ENCODE assay signal across 10 cellular contexts in genomic region chr7:41870017-41870416, GRCh38.
DNase-seq lines count a peak whose midpoint lies in the region; ATAC-seq and TF ChIP-seq lines count a peak whose summit lies in the region.
"Had no signal": no experiment of that assay in that cellular context is flagged by ENCODE, and none has a peak within 500 bp of the region (broad histone marks: within the 10 kb centered on the region; RNA-seq: fewer than 3 reads in every experiment).

No MANE protein-coding gene starts in this region.

- H3K4me3 Mint-ChIP-seq in natural killer cell treated with Interleukin-12 subunit alpha and Interleukin-12 subunit beta and Interleukin-15 and Interleukin-18, amount 100 ng/mL, for 72 hours, result peak overlapping the region; percentile 72

- H3K27ac Mint-ChIP-seq in natural killer cell treated with Interleukin-12 subunit alpha and Interleukin-12 subunit beta and Interleukin-15 and Interleukin-18, amount 100 ng/mL, for 72 hours, result peak overlapping the region; percentile 93 to 99

- intact Hi-C loops in dorsolateral prefrontal cortex (cut with DNase I), result no loop called here
- intact Hi-C loops in vagina (cut with DNase I), result no loop called here

- no peaks in the 10 kb centered on the region for H3K27me3 Mint-ChIP-seq in natural killer cell treated with Interleukin-12 subunit alpha and Interleukin-12 subunit beta and Interleukin-15 and Interleukin-18, amount 100 ng/mL, for 72 hours

- no peaks in the 10 kb centered on the region for H3K36me3 ChIP-seq in vagina

- no peak for TF ChIP-seq POLR2A in vagina (IDR thresholded peaks at IDR 0.05)

- peaks cover 0 to 4% (median 0%) of the 10 kb centered on the region in 45 donors for H3K27me3 ChIP-seq in dorsolateral prefrontal cortex
- H3K27me3 ChIP-seq in vagina, result no peaks in the 10 kb centered on the region
- H3K27me3 ChIP-seq: testis had no signal

- peaks cover 7% of the 10 kb centered on the region for H3K4me1 ChIP-seq in vagina
- H3K4me1 ChIP-seq: testis had no signal

- H3K27ac ChIP-seq in dorsolateral prefrontal cortex (no peak overlapping the region), vagina (no peak overlapping the region)

- no peaks in the 10 kb centered on the region for H3K9me3 Mint-ChIP-seq in natural killer cell treated with Interleukin-12 subunit alpha and Interleukin-12 subunit beta and Interleukin-15 and Interleukin-18, amount 100 ng/mL, for 72 hours

- peaks cover 71 to 77% of the 10 kb centered on the region in 2 donors for H3K4me1 Mint-ChIP-seq in natural killer cell treated with Interleukin-12 subunit alpha and Interleukin-12 subunit beta and Interleukin-15 and Interleukin-18, amount 100 ng/mL, for 72 hours (ENCODE audit: low read depth in 2 of 2)

- H3K4me3 ChIP-seq in dorsolateral prefrontal cortex, result no peak overlapping the region
- H3K4me3 ChIP-seq in vagina, result no peak overlapping the region
- H3K4me3 ChIP-seq: testis had no signal

- no peaks in the 10 kb centered on the region for H3K9me3 ChIP-seq in vagina
- H3K9me3 ChIP-seq: testis had no signal

- ATAC-seq in GM18867 (IDR thresholded peaks at IDR 0.05; ENCODE audit: unreplicated experiment) (peak; percentile 35), GM21786 (IDR thresholded peaks at IDR 0.05; ENCODE audit: unreplicated experiment) (peak; percentile 34), GM19324 (IDR thresholded peaks at IDR 0.05; ENCODE audit: low FRiP score, unreplicated experiment) (no peak)
- ATAC-seq in natural killer cell treated with Interleukin-12 subunit alpha and Interleukin-12 subunit beta and Interleukin-15 and Interleukin-18, amount 100 ng/mL, for 72 hours, result peak; percentile 77 to 86

- in situ Hi-C loops in GM13976 (cut with MboI; ENCODE audit: low sequenced_read_pairs, unreplicated experiment), result no loop called here

- TF ChIP-seq CTCF in dorsolateral prefrontal cortex (IDR thresholded peaks at IDR 0.05 in 54 of 56, conservative IDR thresholded peaks at IDR 0.05 in 2 of 56; ENCODE audit: low read depth in 1 of 56, partially characterized antibody in 56 of 56) (no peak), vagina (IDR thresholded peaks at IDR 0.05) (no peak), GM13976 (IDR thresholded peaks at IDR 0.05; ENCODE audit: borderline replicate concordance, control extremely low read depth, extremely low read depth, insufficient read depth, missing control alignments) (no peak)

- DNase-seq in NOMO-1 treated with dmso at 0.1 percent for 144 hours (lab: John Stamatoyannopoulos, UW; ENCODE audit: unreplicated experiment), result peak; percentile 29
- peak; percentile 67 for DNase-seq in natural killer cell treated with Interleukin-12 subunit alpha and Interleukin-12 subunit beta and Interleukin-15 and Interleukin-18, amount 100 ng/mL, for 72 hours (ENCODE audit: low spot score)
- no peak for DNase-seq in dorsolateral prefrontal cortex
- DNase-seq in vagina (ENCODE audit: extremely low spot score in 2 of 2), result no peak
- no peak for DNase-seq in GM13976 (ENCODE audit: low spot score)
- DNase-seq: islet precursor cell, testis had no signal

- H3K36me3 Mint-ChIP-seq in natural killer cell treated with Interleukin-12 subunit alpha and Interleukin-12 subunit beta and Interleukin-15 and Interleukin-18, amount 100 ng/mL, for 72 hours, result peaks cover 23% of the 10 kb centered on the region

Comparison
In these comparisons a context has a peak if more than half of its experiments do, and no peak if none do; other contexts are left out.
1. DNase-seq: peak in NOMO-1 treated with dmso at 0.1 percent for 144 hours (single experiment) and natural killer cell treated with Interleukin-12 subunit alpha and Interleukin-12 subunit beta and Interleukin-15 and Interleukin-18, amount 100 ng/mL, for 72 hours (single experiment); none in dorsolateral prefrontal cortex (0 of 10), vagina (0 of 2) and GM13976 (single experiment).